Comparison of ENCODE assay signal across 14 cellular contexts in the genomic region with DNA sequence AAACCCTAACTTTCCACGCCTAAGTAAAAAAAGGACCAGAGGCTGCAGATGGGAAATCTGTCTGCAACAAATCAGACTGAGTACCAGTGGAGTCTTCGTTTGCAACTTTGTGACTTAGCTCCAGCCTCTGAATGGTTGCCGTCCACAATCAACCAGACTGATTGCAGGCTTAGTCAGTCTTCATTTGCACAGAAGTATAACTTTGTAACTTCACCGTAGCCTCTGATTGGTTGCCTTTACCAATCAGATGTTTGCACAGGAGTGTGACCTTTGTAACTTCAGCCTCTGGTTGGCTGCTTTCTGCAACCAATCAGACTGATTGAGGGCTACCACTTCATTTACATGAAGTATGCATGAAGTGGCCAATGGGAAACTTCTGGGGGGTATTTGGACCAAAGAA.
"Had no signal": no experiment of that assay in that cellular context is flagged by ENCODE, and none has a peak within 500 bp of the region (broad histone marks: within the 10 kb centered on the region; RNA-seq: fewer than 3 reads in every experiment).

No MANE protein-coding gene starts in this region.

- H3K27ac Mint-ChIP-seq: activated B cell treated with CpG ODN at 0.5 μM for 24 hours; activated naive CD4-positive, alpha-beta T cell treated with anti-CD3 and anti-CD28 coated beads, Interleukin-2, amount 50 U/mL, for 24 hours; endodermal cell; memory B cell; nephron; T-helper 1 cell treated with Interleukin-12 subunit alpha and Interleukin-12 subunit beta and Interleukin-4 antibody, amounts not matched to agents 30 μg/mL and 1 μg/mL, for 36 hours had no signal

- ATAC-seq: foreskin keratinocyte had no signal

- H3K36me3 ChIP-seq: upper lobe of left lung had no signal

- DNase-seq: activated B cell treated with CpG ODN at 0.5 μM for 24 hours; activated T-cell treated with anti-CD3 and anti-CD28 coated beads, Interleukin-2, amount 50 U/mL, for 1 hour; amniotic stem cell; dermis blood vessel endothelial cell; endodermal cell; foreskin keratinocyte; sigmoid colon; stimulated activated CD4-positive, alpha-beta T cell treated with anti-CD3 and anti-CD28 coated beads, Interleukin-2, amount 100 ng/mL, for 48 hours; stimulated activated naive CD4-positive, alpha-beta T cell treated with Interleukin-2 at 50 U/mL for 16 hours; upper lobe of left lung had no signal

- H3K36me3 Mint-ChIP-seq: memory B cell had no signal

- H3K4me3 Mint-ChIP-seq: activated B cell treated with CpG ODN at 0.5 μM for 24 hours; activated naive CD4-positive, alpha-beta T cell treated with anti-CD3 and anti-CD28 coated beads, Interleukin-2, amount 50 U/mL, for 24 hours; endodermal cell; memory B cell; nephron; T-helper 1 cell treated with Interleukin-12 subunit alpha and Interleukin-12 subunit beta and Interleukin-4 antibody, amounts not matched to agents 30 μg/mL and 1 μg/mL, for 36 hours had no signal

- H3K4me3 ChIP-seq: sigmoid colon, upper lobe of left lung had no signal

- H3K4me1 Mint-ChIP-seq: nephron had no signal

- H3K27me3 Mint-ChIP-seq: activated B cell treated with CpG ODN at 0.5 μM for 24 hours, memory B cell had no signal

- H3K9me3 ChIP-seq: sigmoid colon, upper lobe of left lung had no signal

- H3K27me3 ChIP-seq: sigmoid colon, upper lobe of left lung had no signal

- H3K27ac ChIP-seq: foreskin keratinocyte, sigmoid colon, upper lobe of left lung had no signal

- H3K9me3 Mint-ChIP-seq: activated B cell treated with CpG ODN at 0.5 μM for 24 hours; activated naive CD4-positive, alpha-beta T cell treated with anti-CD3 and anti-CD28 coated beads, Interleukin-2, amount 50 U/mL, for 24 hours; memory B cell; nephron; T-helper 1 cell treated with Interleukin-12 subunit alpha and Interleukin-12 subunit beta and Interleukin-4 antibody, amounts not matched to agents 30 μg/mL and 1 μg/mL, for 36 hours had no signal

- H3K4me1 ChIP-seq: foreskin keratinocyte, sigmoid colon, upper lobe of left lung had no signal
